8 cellular contexts compared by ENCODE assay signal in genomic region chr2:130963849-130964793, GRCh38.
DNase-seq lines count a peak whose midpoint lies in the region; ATAC-seq and TF ChIP-seq lines count a peak whose summit lies in the region.

No MANE protein-coding gene starts in this region.

- peak; percentile 13 for DNase-seq in NCI-H2029 treated with DMSO at 0.1 percent for 48 hours (lab: John Stamatoyannopoulos, UW)
- no peak for DNase-seq in NCI-H2029 (lab: John Stamatoyannopoulos, UW)
- DNase-seq in NCI-H526 (lab: John Stamatoyannopoulos, UW): peak; percentile 70 to 85
- peak; percentile 7 to 11 for DNase-seq in erythroblast (lab: John Stamatoyannopoulos, UW)
- peak; percentile 81 for DNase-seq in retina
- no peak for DNase-seq in stimulated activated CD4-positive, alpha-beta T cell treated with anti-CD3 and anti-CD28 coated beads, Interleukin-2, amount 100 ng/mL, for 48 hours
- no peak for DNase-seq in mesenteric fat pad (ENCODE audit: low spot score)

- ATAC-seq in HG03469 (IDR thresholded peaks at IDR 0.05; ENCODE audit: unreplicated experiment): no peak

- TF ChIP-seq POLR2A in erythroblast (IDR thresholded peaks at IDR 0.05; ENCODE audit: low read length): no peak

Comparison
In these comparisons a context has a peak if more than half of its experiments do, and no peak if none do; other contexts are left out.
1. DNase-seq: peak in NCI-H2029 treated with DMSO at 0.1 percent for 48 hours (single experiment), NCI-H526 (2 of 2), erythroblast (2 of 2) and retina (single experiment); none in NCI-H2029 (single experiment), stimulated activated CD4-positive, alpha-beta T cell treated with anti-CD3 and anti-CD28 coated beads, Interleukin-2, amount 100 ng/mL, for 48 hours (0 of 2) and mesenteric fat pad (single experiment).